ENCODE assay signal across 18 cellular contexts in the genomic region with DNA sequence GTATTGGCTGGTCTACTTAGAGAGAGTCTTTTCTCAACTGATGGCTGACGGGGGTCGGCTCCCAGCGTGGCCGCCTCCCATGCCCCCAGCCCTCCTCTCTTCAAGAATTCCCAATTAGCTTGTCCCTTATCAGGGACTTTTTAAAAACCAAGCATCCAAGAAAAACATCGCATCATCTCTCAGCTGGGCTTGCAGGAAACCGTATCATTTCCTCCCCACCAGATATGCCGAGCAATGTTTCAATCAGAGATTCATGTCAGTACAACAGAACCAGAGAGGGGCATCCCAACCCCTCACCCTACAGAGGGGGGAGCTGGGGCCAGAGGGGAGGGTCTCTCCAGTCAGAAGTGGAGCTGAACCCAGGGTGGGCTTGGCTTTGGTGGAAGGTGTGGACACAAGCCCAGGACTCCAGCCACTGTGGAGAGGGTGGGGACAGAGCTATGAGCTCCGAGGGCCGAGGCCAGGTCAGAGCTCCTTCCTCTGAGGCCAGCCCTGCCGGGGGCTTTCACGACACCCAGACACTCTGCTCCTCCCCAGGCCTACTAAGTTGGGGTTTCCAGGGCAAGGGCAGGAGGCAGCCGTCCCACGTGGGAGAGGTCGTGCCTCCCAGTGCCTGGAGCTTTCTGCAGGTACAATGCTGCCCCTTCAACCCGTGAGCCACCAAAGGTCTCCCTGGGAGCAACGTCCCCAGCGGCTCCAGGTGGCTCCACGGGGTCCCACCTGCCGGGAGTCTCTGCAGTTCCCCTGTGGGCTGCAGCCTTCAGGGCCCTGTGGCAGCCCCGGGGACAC. TPM values are rescaled to one million over a fixed set of nuclear protein-coding genes. Genes with fewer than 3 reads are reported as not detected.
DNase-seq lines count a peak whose midpoint lies in the region; ATAC-seq and TF ChIP-seq lines count a peak whose summit lies in the region.
"Had no signal": no experiment of that assay in that cellular context is flagged by ENCODE, and none has a peak within 500 bp of the region (broad histone marks: within the 10 kb centered on the region; RNA-seq: fewer than 3 reads in every experiment).

No MANE protein-coding gene starts in this region.

- no peak for ATAC-seq in Right ventricle myocardium superior (ENCODE audit: poor library complexity)
- peak; percentile 20 to 89 for ATAC-seq in right cardiac atrium
- no peak for ATAC-seq in GM21576 (IDR thresholded peaks at IDR 0.05; ENCODE audit: unreplicated experiment)
- ATAC-seq: GM12878 had no signal

- intact Hi-C loops in Right ventricle myocardium superior (cut with DNase I) (no loop called here), left ventricle myocardium inferior (cut with micrococcal nuclease) (no loop called here), right cardiac atrium (cut with DNase I) (no loop called here)

- H3K4me1 ChIP-seq in left ventricle myocardium inferior (no peaks in the 10 kb centered on the region), right cardiac atrium (ENCODE audit: control insufficient read depth, insufficient read depth, low read length) (no peaks in the 10 kb centered on the region)

- WGBS in right cardiac atrium: 41% methylated on average over 20 of the region's 20 CpGs

- H3K4me3 ChIP-seq in left ventricle myocardium inferior (no peak overlapping the region), right cardiac atrium (ENCODE audit: low read length) (no peak overlapping the region)
- H3K4me3 ChIP-seq: GM12878 had no signal

- peaks cover under 1% of the 10 kb centered on the region for H3K9me3 ChIP-seq in left ventricle myocardium inferior (replicated peaks)
- H3K9me3 ChIP-seq in right cardiac atrium (ENCODE audit: control insufficient read depth, low read length): no peaks in the 10 kb centered on the region

- no peak for TF ChIP-seq CTCF in left ventricle myocardium inferior (IDR thresholded peaks at IDR 0.05; ENCODE audit: borderline replicate concordance)

- H3K27ac ChIP-seq in left ventricle myocardium inferior (replicated peaks) (no peak overlapping the region), right cardiac atrium (ENCODE audit: low read length) (no peak overlapping the region)
- H3K27ac ChIP-seq: RWPE1 had no signal

- H3K36me3 ChIP-seq in left ventricle myocardium inferior: no peaks in the 10 kb centered on the region

- DNase-seq in Right ventricle myocardium superior: peak; percentile 14
- no peak for DNase-seq in left ventricle myocardium inferior
- peak; percentile 80 for DNase-seq in dermis blood vessel endothelial cell
- DNase-seq in right cardiac atrium: peak; percentile 20 to 60 (median 29)
- no peak for DNase-seq in NCI-H1092 (lab: John Stamatoyannopoulos, UW)
- DNase-seq in DMS79 treated with DMSO at 0.1 percent for 48 hours (lab: John Stamatoyannopoulos, UW): no peak
- DNase-seq: 8988T; H7; HFFc6; NCI-H1694; NCI-H2081; NCI-H774; NK-92 treated with Interleukin-12 subunit alpha and Interleukin-12 subunit beta, amount 100 ng/mL, for 24 hours had no signal

- peaks cover 68% of the 10 kb centered on the region for H3K27me3 ChIP-seq in left ventricle myocardium inferior (ENCODE audit: low read depth)
- H3K27me3 ChIP-seq in right cardiac atrium (ENCODE audit: control insufficient read depth, insufficient read depth): no peaks in the 10 kb centered on the region

RNA-seq across cellular contexts. Expression of a gene that starts 39.0 kb away (rescaled TPM):
- 16.4 TPM for total RNA-seq in Right ventricle myocardium superior
- 15.1 TPM for total RNA-seq in left ventricle myocardium inferior
- total RNA-seq in dermis blood vessel endothelial cell: 59.7 and 73.7 TPM in 2 replicates
- total RNA-seq in right cardiac atrium: 10 to 100 TPM; 18.5 to 25.5 (median 20.9) TPM
- polyA plus RNA-seq in right cardiac atrium: 16.5 TPM

RNA-seq across cellular contexts. Expression of a gene that starts 47.3 kb away (rescaled TPM):
- total RNA-seq in Right ventricle myocardium superior: not detected
- not detected for total RNA-seq in left ventricle myocardium inferior
- total RNA-seq in dermis blood vessel endothelial cell: not detected in 2 replicates
- not detected for total RNA-seq in right cardiac atrium
- polyA plus RNA-seq in right cardiac atrium: not detected
- total RNA-seq: GM12878, HFFc6 had no signal
- polyA plus RNA-seq: CD14-positive monocyte, GM12878, IgD-negative memory B cell had no signal

Comparison
In these comparisons a context has a peak if more than half of its experiments do, and no peak if none do; other contexts are left out.
1. ATAC-seq: peak in right cardiac atrium (2 of 2); none in Right ventricle myocardium superior (single experiment) and GM21576 (single experiment).
2. DNase-seq: peak in Right ventricle myocardium superior (single experiment), dermis blood vessel endothelial cell (single experiment) and right cardiac atrium (3 of 3); none in left ventricle myocardium inferior (single experiment), NCI-H1092 (single experiment) and DMS79 treated with DMSO at 0.1 percent for 48 hours (single experiment).